Comparison of ENCODE assay signal across 11 cellular contexts in the genomic region with DNA sequence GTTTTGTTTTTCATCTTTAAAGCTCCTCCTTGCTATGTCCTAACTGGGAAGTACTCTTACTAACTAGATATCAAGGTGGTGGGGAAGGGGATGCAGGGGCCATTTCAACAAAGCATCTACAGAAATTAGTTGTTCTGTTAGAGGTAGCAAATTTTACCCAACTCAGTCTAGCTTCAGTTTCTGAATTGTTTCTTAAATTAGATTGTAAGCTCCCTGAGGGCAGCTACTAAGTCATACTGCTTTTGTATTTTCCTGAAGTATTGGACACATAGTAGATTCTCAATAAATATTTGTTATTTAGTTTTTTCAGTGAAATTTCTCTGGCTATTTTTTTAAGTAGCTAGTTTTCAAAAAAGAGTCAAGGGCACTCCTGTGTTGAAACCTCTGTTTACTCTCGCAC. TPM values are rescaled to one million over a fixed set of nuclear protein-coding genes. Genes with fewer than 3 reads are reported as not detected.
A peak's percentile ranks its signal among the peaks of the same experiment; 100 is the strongest.
DNase-seq lines count a peak whose midpoint lies in the region; ATAC-seq and TF ChIP-seq lines count a peak whose summit lies in the region.
"Had no signal": no experiment of that assay in that cellular context is flagged by ENCODE, and none has a peak within 500 bp of the region (broad histone marks: within the 10 kb centered on the region; RNA-seq: fewer than 3 reads in every experiment).

No MANE protein-coding gene starts in this region.

- no peak for DNase-seq in activated T-cell treated with anti-CD3 and anti-CD28 coated beads, Interleukin-2, amount 50 U/mL, for 72 hours
- DNase-seq in activated T-cell treated with anti-CD3 and anti-CD28 coated beads, Interleukin-2, amount 50 U/mL, for 1 hour: no peak
- no peak for DNase-seq in activated CD8-positive, alpha-beta T cell treated with anti-CD3 and anti-CD28 coated beads, Interleukin-2, amount 10 ng/mL, durations not matched to agents 7 days and 5 days
- DNase-seq in thoracic aorta (ENCODE audit: low spot score) (no peak), NCI-H526 (lab: John Stamatoyannopoulos, UW) (no peak), left colon (no peak), NCI-H524 (lab: John Stamatoyannopoulos, UW) (no peak)
- DNase-seq: mucosa of descending colon, NCI-H146 had no signal

- H3K4me1 Mint-ChIP-seq in activated T-cell treated with anti-CD3 and anti-CD28 coated beads, Interleukin-2, amount 50 U/mL, for 72 hours (ENCODE audit: low read depth): peaks cover 72% of the 10 kb centered on the region
- peaks cover 59% of the 10 kb centered on the region for H3K4me1 Mint-ChIP-seq in activated CD8-positive, alpha-beta T cell treated with anti-CD3 and anti-CD28 coated beads, Interleukin-2, amount 10 ng/mL, durations not matched to agents 7 days and 5 days (ENCODE audit: low read depth)

- no peaks in the 10 kb centered on the region for H3K9me3 ChIP-seq in iPS-15b (ENCODE audit: control insufficient read depth, insufficient read depth, low read length)
- H3K9me3 ChIP-seq in thoracic aorta: no peaks in the 10 kb centered on the region
- H3K9me3 ChIP-seq: mucosa of descending colon had no signal

- peaks cover 36 to 50% of the 10 kb centered on the region in 2 donors for H3K36me3 Mint-ChIP-seq in activated T-cell treated with anti-CD3 and anti-CD28 coated beads, Interleukin-2, amount 50 U/mL, for 72 hours (ENCODE audit: insufficient read depth in 2 of 2)
- H3K36me3 Mint-ChIP-seq in activated CD8-positive, alpha-beta T cell treated with anti-CD3 and anti-CD28 coated beads, Interleukin-2, amount 10 ng/mL, durations not matched to agents 7 days and 5 days (ENCODE audit: low read depth): peaks cover 83% of the 10 kb centered on the region

- peak overlapping the region; percentile 89 to 97 for H3K27ac ChIP-seq in thoracic aorta

- intact Hi-C loops in left colon (cut with DNase I, micrococcal nuclease): no loop called here

- POLR2A ChIA-PET in activated CD8-positive, alpha-beta T cell treated with anti-CD3 and anti-CD28 coated beads, Interleukin-2, amount 10 ng/mL, durations not matched to agents 7 days and 5 days (lab: Charles Lee): interaction anchor here (0.6 to 2.5 kb wide), 3 partner anchors 21 to 65 kb away, joined by 3 to 9 read pairs (median 7); no protein-coding TSS in a partner anchor

- peak overlapping the region; percentile 88 to 100 for H3K4me3 Mint-ChIP-seq in activated T-cell treated with anti-CD3 and anti-CD28 coated beads, Interleukin-2, amount 50 U/mL, for 72 hours
- H3K4me3 Mint-ChIP-seq in activated CD8-positive, alpha-beta T cell treated with anti-CD3 and anti-CD28 coated beads, Interleukin-2, amount 10 ng/mL, durations not matched to agents 7 days and 5 days: peak overlapping the region; percentile 99

- no peak for TF ChIP-seq CTCF in thoracic aorta (IDR thresholded peaks at IDR 0.05)

- CTCF ChIA-PET in activated CD8-positive, alpha-beta T cell treated with anti-CD3 and anti-CD28 coated beads, Interleukin-2, amount 10 ng/mL, durations not matched to agents 7 days and 5 days (lab: Charles Lee): interaction anchor here (0.8 to 3.6 kb wide), 8 partner anchors 12 to 113 kb away, joined by 3 to 17 read pairs (median 3); no protein-coding TSS in a partner anchor

- peaks cover 10% of the 10 kb centered on the region for H3K4me1 ChIP-seq in iPS-15b (ENCODE audit: control insufficient read depth, insufficient read depth, low read length)
- peaks cover 24 to 57% of the 10 kb centered on the region in 2 donors for H3K4me1 ChIP-seq in thoracic aorta (ENCODE audit: control insufficient read depth in 1 of 2, low read depth in 2 of 2)

- no peak for ATAC-seq in activated T-cell treated with anti-CD3 and anti-CD28 coated beads, Interleukin-2, amount 50 U/mL, for 72 hours (replicated peaks in 1 of 2)
- ATAC-seq in activated CD8-positive, alpha-beta T cell treated with anti-CD3 and anti-CD28 coated beads, Interleukin-2, amount 10 ng/mL, durations not matched to agents 7 days and 5 days: no peak
- ATAC-seq in thoracic aorta (ENCODE audit: insufficient number of reproducible peaks, low FRiP score, low read depth) (no peak), left colon (no peak)
- ATAC-seq: mucosa of descending colon had no signal

- peak overlapping the region; percentile 99 for H3K27ac Mint-ChIP-seq in activated T-cell treated with anti-CD3 and anti-CD28 coated beads, Interleukin-2, amount 50 U/mL, for 72 hours
- H3K27ac Mint-ChIP-seq in activated CD8-positive, alpha-beta T cell treated with anti-CD3 and anti-CD28 coated beads, Interleukin-2, amount 10 ng/mL, durations not matched to agents 7 days and 5 days: peak overlapping the region; percentile 98

- peaks cover 0 to 2% of the 10 kb centered on the region in 2 donors for H3K9me3 Mint-ChIP-seq in activated T-cell treated with anti-CD3 and anti-CD28 coated beads, Interleukin-2, amount 50 U/mL, for 72 hours
- H3K9me3 Mint-ChIP-seq in activated CD8-positive, alpha-beta T cell treated with anti-CD3 and anti-CD28 coated beads, Interleukin-2, amount 10 ng/mL, durations not matched to agents 7 days and 5 days (ENCODE audit: insufficient read depth): peaks cover 9% of the 10 kb centered on the region

- no peak overlapping the region for H3K9ac ChIP-seq in iPS-15b (ENCODE audit: low read depth, low read length)

- H3K36me3 ChIP-seq in iPS-15b (ENCODE audit: control insufficient read depth, insufficient read depth, low read length) (peaks cover 14% of the 10 kb centered on the region), thoracic aorta (peaks cover 20% of the 10 kb centered on the region)

- H3K27me3 ChIP-seq in iPS-15b (ENCODE audit: control insufficient read depth, insufficient read depth, low read length): no peaks in the 10 kb centered on the region
- H3K27me3 ChIP-seq in thoracic aorta (replicated peaks; ENCODE audit: insufficient read depth): no peaks in the 10 kb centered on the region

- H3K4me3 ChIP-seq in iPS-15b (ENCODE audit: low read depth, low read length) (peak overlapping the region; percentile 93), thoracic aorta (peak overlapping the region; percentile 97)
- H3K4me3 ChIP-seq: mucosa of descending colon had no signal

- H3K27me3 Mint-ChIP-seq in activated T-cell treated with anti-CD3 and anti-CD28 coated beads, Interleukin-2, amount 50 U/mL, for 72 hours (ENCODE audit: low read depth): no peaks in the 10 kb centered on the region
- no peaks in the 10 kb centered on the region for H3K27me3 Mint-ChIP-seq in activated CD8-positive, alpha-beta T cell treated with anti-CD3 and anti-CD28 coated beads, Interleukin-2, amount 10 ng/mL, durations not matched to agents 7 days and 5 days (ENCODE audit: low read depth)

RNA-seq across cellular contexts. Expression of a gene that starts 1.8 kb away (rescaled TPM):
- total RNA-seq in activated T-cell treated with anti-CD3 and anti-CD28 coated beads, Interleukin-2, amount 50 U/mL, for 72 hours: 100 to 1,000 TPM; 166 to 171 TPM
- 100 to 1,000 TPM; 176 to 179 TPM for total RNA-seq in activated CD8-positive, alpha-beta T cell treated with anti-CD3 and anti-CD28 coated beads, Interleukin-2, amount 10 ng/mL, durations not matched to agents 7 days and 5 days
- 100 to 1,000 TPM in 1 of 2 donors, 10 to 100 TPM in 1; 92.1 to 119 TPM for total RNA-seq in thoracic aorta
- 10 to 100 TPM; 78.5 to 90.2 TPM for total RNA-seq in left colon

RNA-seq across cellular contexts. Expression of a gene that starts 16.4 kb away (rescaled TPM):
- not detected for total RNA-seq in activated T-cell treated with anti-CD3 and anti-CD28 coated beads, Interleukin-2, amount 50 U/mL, for 72 hours
- total RNA-seq in activated CD8-positive, alpha-beta T cell treated with anti-CD3 and anti-CD28 coated beads, Interleukin-2, amount 10 ng/mL, durations not matched to agents 7 days and 5 days: not detected
- total RNA-seq in thoracic aorta: not detected
- not detected for total RNA-seq in left colon
- total RNA-seq: mucosa of descending colon, urinary bladder had no signal

RNA-seq across cellular contexts. Expression of a gene that starts 30.6 kb away (rescaled TPM):
- total RNA-seq in activated T-cell treated with anti-CD3 and anti-CD28 coated beads, Interleukin-2, amount 50 U/mL, for 72 hours: 100 to 1,000 TPM; 456 to 468 TPM
- total RNA-seq in activated CD8-positive, alpha-beta T cell treated with anti-CD3 and anti-CD28 coated beads, Interleukin-2, amount 10 ng/mL, durations not matched to agents 7 days and 5 days: 100 to 1,000 TPM; 856 to 880 TPM
- total RNA-seq in thoracic aorta: 100 to 1,000 TPM; 146 to 331 TPM
- 100 to 1,000 TPM; 490 to 491 TPM for total RNA-seq in left colon

RNA-seq across cellular contexts. Expression of a gene that starts 49.9 kb away (rescaled TPM):
- 100 to 1,000 TPM; 306 to 310 TPM for total RNA-seq in activated T-cell treated with anti-CD3 and anti-CD28 coated beads, Interleukin-2, amount 50 U/mL, for 72 hours
- 100 to 1,000 TPM; 110 to 119 TPM for total RNA-seq in activated CD8-positive, alpha-beta T cell treated with anti-CD3 and anti-CD28 coated beads, Interleukin-2, amount 10 ng/mL, durations not matched to agents 7 days and 5 days
- 10 to 100 TPM; 82.4 to 91.4 TPM for total RNA-seq in thoracic aorta
- 10 to 100 TPM; 52.3 to 60.2 TPM for total RNA-seq in left colon
